22 cellular contexts compared by ENCODE assay signal in genomic region chr3:59982510-59982909, GRCh38.
"Had no signal": no experiment of that assay in that cellular context is flagged by ENCODE, and none has a peak within 500 bp of the region (broad histone marks: within the 10 kb centered on the region; RNA-seq: fewer than 3 reads in every experiment).

No MANE protein-coding gene starts in this region.

- H3K36me3 ChIP-seq: colonic mucosa, heart right ventricle, lower lobe of right lung, spleen, tibial artery, upper lobe of left lung, vagina had no signal

- H3K27me3 ChIP-seq: colonic mucosa, heart right ventricle, spleen, tibial artery, upper lobe of left lung, vagina had no signal

- H3K4me1 Mint-ChIP-seq: neural crest cell had no signal

- H3K9me3 ChIP-seq: colonic mucosa, heart right ventricle, lower lobe of right lung, tibial artery, upper lobe of left lung, vagina had no signal

- H3K36me3 Mint-ChIP-seq: memory B cell; stimulated activated memory B cell treated with anti-CD40 and anti-IgM and Interleukin-4, amounts not matched to agents 10 μg/mL and 1 μg/mL and 100 μg/mL, for 72 hours had no signal

- ATAC-seq: esophagus mucosa; heart right ventricle; left lobe of liver; lower lobe of right lung; sciatic nerve; stimulated activated memory B cell treated with anti-CD40 and anti-IgM and Interleukin-4, amounts not matched to agents 10 μg/mL and 1 μg/mL and 100 μg/mL, for 72 hours had no signal

- H3K4me3 ChIP-seq: colonic mucosa, heart right ventricle, lower lobe of right lung, spleen, tibial artery, upper lobe of left lung, vagina had no signal

- H3K27me3 Mint-ChIP-seq: memory B cell; stimulated activated memory B cell treated with anti-CD40 and anti-IgM and Interleukin-4, amounts not matched to agents 10 μg/mL and 1 μg/mL and 100 μg/mL, for 72 hours; stimulated activated naive CD8-positive, alpha-beta T cell treated with anti-CD3 and anti-CD28 coated beads, Interleukin-15, Interleukin-2, amounts not matched to agents 100 ng/mL and 50 ng/mL, for 24 hours had no signal

- H3K4me1 ChIP-seq: colonic mucosa, lower lobe of right lung, tibial artery, upper lobe of left lung, vagina had no signal

- H3K9me3 Mint-ChIP-seq: neural crest cell; stimulated activated memory B cell treated with anti-CD40 and anti-IgM and Interleukin-4, amounts not matched to agents 10 μg/mL and 1 μg/mL and 100 μg/mL, for 72 hours had no signal

- DNase-seq: colonic mucosa; effector CD4-positive, alpha-beta T cell; heart right ventricle; hypothalamus; islet precursor cell; lower lobe of right lung; midbrain; posterior cingulate gyrus; spleen; stimulated activated CD4-positive, alpha-beta T cell treated with anti-CD3 and anti-CD28 coated beads, Interleukin-15, amount 100 ng/mL, for 24 hours; stimulated activated CD4-positive, alpha-beta T cell treated with anti-CD3 and anti-CD28 coated beads, Interleukin-1b, Interleukin-23, amount 100 ng/mL, for 48 hours; stimulated activated CD4-positive, alpha-beta T cell treated with anti-CD3 and anti-CD28 coated beads, Interleukin-4, amount 100 ng/mL, for 24 hours; tibial artery; upper lobe of left lung had no signal

- H3K4me3 Mint-ChIP-seq: memory B cell; neural crest cell; stimulated activated memory B cell treated with anti-CD40 and anti-IgM and Interleukin-4, amounts not matched to agents 10 μg/mL and 1 μg/mL and 100 μg/mL, for 72 hours; stimulated activated naive CD8-positive, alpha-beta T cell treated with anti-CD3 and anti-CD28 coated beads, Interleukin-15, Interleukin-2, amounts not matched to agents 100 ng/mL and 50 ng/mL, for 24 hours had no signal

- H3K27ac ChIP-seq: colonic mucosa, heart right ventricle, lower lobe of right lung, tibial artery, upper lobe of left lung, vagina had no signal

- H3K27ac Mint-ChIP-seq: memory B cell; stimulated activated memory B cell treated with anti-CD40 and anti-IgM and Interleukin-4, amounts not matched to agents 10 μg/mL and 1 μg/mL and 100 μg/mL, for 72 hours; stimulated activated naive CD8-positive, alpha-beta T cell treated with anti-CD3 and anti-CD28 coated beads, Interleukin-15, Interleukin-2, amounts not matched to agents 100 ng/mL and 50 ng/mL, for 24 hours had no signal
